ENCODE assay signal across 1 cellular context in genomic region chr11:45872513-45873356, GRCh38.
TF ChIP-seq lines count a peak whose summit lies in the region.

No MANE protein-coding gene starts in this region.

TF ChIP-seq in GM23338, 12 proteins besides CTCF, POLR2A, EP300 and RAD21 (continued from another document):
- TF ChIP-seq ZNF462 (CRISPR knock-in tag; IDR thresholded peaks at IDR 0.05) (0 out of 2 replicates have a peak, but pooled peaks have one; percentile 36), CREB1 (CRISPR knock-in tag; IDR thresholded peaks at IDR 0.05; ENCODE audit: low read depth) (0 out of 2 replicates have a peak, but pooled peaks have one; percentile 14), ZNF114 (CRISPR knock-in tag; IDR thresholded peaks at IDR 0.05) (no peak)
